ENCODE assay signal across 28 cellular contexts in the genomic region with DNA sequence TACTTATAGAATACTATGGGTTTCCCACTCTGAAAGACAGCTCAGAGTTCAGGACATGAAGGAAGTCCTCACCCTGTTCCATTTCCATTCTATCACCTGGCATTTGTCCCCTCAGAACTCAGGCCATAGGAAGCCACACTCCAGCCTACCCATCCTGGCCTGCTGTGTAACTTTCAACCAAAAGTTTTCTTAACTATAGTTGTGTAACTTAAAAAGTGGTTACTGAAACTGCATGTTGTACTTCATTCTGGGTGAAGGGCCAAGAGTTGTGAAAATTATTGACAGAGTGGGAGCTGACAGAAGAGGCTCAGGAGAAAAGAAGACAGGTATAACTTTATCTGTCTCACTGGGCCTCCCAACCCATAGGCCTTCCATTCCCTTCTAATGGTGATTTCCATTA.
A peak's percentile ranks its signal among the peaks of the same experiment; 100 is the strongest.
DNase-seq lines count a peak whose midpoint lies in the region; ATAC-seq lines count a peak whose summit lies in the region.
"Had no signal": no experiment of that assay in that cellular context is flagged by ENCODE, and none has a peak within 500 bp of the region (broad histone marks: within the 10 kb centered on the region; RNA-seq: fewer than 3 reads in every experiment).

No MANE protein-coding gene starts in this region.

- peak; percentile 26 for ATAC-seq in GM18861 (IDR thresholded peaks at IDR 0.05; ENCODE audit: unreplicated experiment)
- ATAC-seq in GM19463 (IDR thresholded peaks at IDR 0.05; ENCODE audit: unreplicated experiment), result peak; percentile 30
- peak; percentile 36 for ATAC-seq in HG02642 (IDR thresholded peaks at IDR 0.05; ENCODE audit: poor library complexity, unreplicated experiment)
- ATAC-seq in HG03354 (IDR thresholded peaks at IDR 0.05; ENCODE audit: poor library complexity, severe bottlenecking, unreplicated experiment), result peak; percentile 47
- ATAC-seq in sciatic nerve, result no peak
- ATAC-seq: effector memory CD8-positive, alpha-beta T cell; GM23338; lower lobe of right lung; pancreas; Right ventricle myocardium inferior; SK-N-SH treated with all-trans-retinoic acid at 6 μM for 48 hours had no signal

- DNase-seq in sciatic nerve (ENCODE audit: low spot score) (no peak), NCI-H146 (lab: John Stamatoyannopoulos, UW) (no peak), anterior cingulate cortex (lab: John Stamatoyannopoulos, UW) (no peak), NCI-H526 treated with DMSO at 0.1 percent for 48 hours (lab: John Stamatoyannopoulos, UW) (no peak)
- DNase-seq: activated CD4-positive, CD25-positive, alpha-beta regulatory T cell treated with anti-CD3 and anti-CD28 coated beads, Interleukin-2, amount 50 U/mL, for 72 hours; activated effector memory CD4-positive, alpha-beta T cell treated with Interleukin-2 at 50 U/mL for 16 hours; activated naive CD8-positive, alpha-beta T cell treated with anti-CD3 and anti-CD28 coated beads, Interleukin-2, amount 10 ng/mL, durations not matched to agents 7 days and 5 days; BE2C; CD8-positive, alpha-beta memory T cell; effector memory CD8-positive, alpha-beta T cell; erythroblast; IMR-90; lower lobe of right lung; NCI-H1092; NCI-H187; NCI-H2171 treated with DMSO at 0.1 percent for 48 hours; NCI-H524 treated with DMSO at 0.1 percent for 48 hours; pancreas; PC-9; retina; T-helper 2 cell had no signal

- intact Hi-C loops in sciatic nerve (cut with DNase I), result no loop called here
